Comparison of ENCODE assay signal across 30 cellular contexts in the genomic region with DNA sequence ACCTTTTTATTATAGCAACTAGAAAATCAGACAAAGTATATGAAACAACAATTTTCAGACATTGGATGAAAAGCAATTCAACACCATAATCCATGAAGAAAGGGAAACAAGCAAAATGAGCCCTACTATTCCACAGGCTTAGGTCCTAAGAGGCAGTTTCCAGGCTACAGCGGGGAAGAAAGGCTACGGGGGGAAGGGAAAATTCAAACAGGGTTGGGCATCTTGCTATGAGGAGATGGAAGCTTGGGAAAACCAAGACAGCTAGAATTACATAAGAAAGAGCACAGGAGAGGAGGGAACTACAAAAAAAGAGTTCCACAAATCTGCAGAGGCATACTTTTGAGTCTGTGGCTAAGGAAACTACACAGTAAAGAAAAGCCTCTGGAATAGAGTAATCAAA.
"Had no signal": no experiment of that assay in that cellular context is flagged by ENCODE, and none has a peak within 500 bp of the region (broad histone marks: within the 10 kb centered on the region; RNA-seq: fewer than 3 reads in every experiment).

No MANE protein-coding gene starts in this region.

- H3K27ac Mint-ChIP-seq: activated CD4-positive, alpha-beta memory T cell treated with anti-CD3 and anti-CD28 coated beads, Interleukin-2, amount 10 ng/mL, durations not matched to agents 7 days and 5 days; activated CD8-positive, alpha-beta memory T cell treated with anti-CD3 and anti-CD28 coated beads, Interleukin-2, amount 10 ng/mL, durations not matched to agents 7 days and 5 days; activated naive CD4-positive, alpha-beta T cell treated with anti-CD3 and anti-CD28 coated beads, Interleukin-2, amount 10 ng/mL, durations not matched to agents 7 days and 5 days; activated naive CD8-positive, alpha-beta T cell; activated naive CD8-positive, alpha-beta T cell treated with anti-CD3 and anti-CD28 coated beads, Interleukin-2, amount 50 U/mL, for 24 hours; T-cell had no signal

- H3K36me3 Mint-ChIP-seq: activated CD8-positive, alpha-beta memory T cell treated with anti-CD3 and anti-CD28 coated beads, Interleukin-2, amount 10 ng/mL, durations not matched to agents 7 days and 5 days; activated naive CD4-positive, alpha-beta T cell treated with anti-CD3 and anti-CD28 coated beads, Interleukin-2, amount 10 ng/mL, durations not matched to agents 7 days and 5 days; activated naive CD8-positive, alpha-beta T cell; T-cell had no signal

- H3K36me3 ChIP-seq: brain microvascular endothelial cell, Peyer's patch had no signal

- H3K27ac ChIP-seq: brain microvascular endothelial cell, Peyer's patch, VCaP had no signal

- ATAC-seq: activated CD8-positive, alpha-beta memory T cell treated with anti-CD3 and anti-CD28 coated beads, Interleukin-2, amount 10 ng/mL, durations not matched to agents 7 days and 5 days; activated naive CD8-positive, alpha-beta T cell treated with anti-CD3 and anti-CD28 coated beads, Interleukin-2, amount 50 U/mL, for 24 hours; PC-3; SK-N-SH treated with all-trans-retinoic acid at 6 μM for 48 hours; T-cell had no signal

- H3K9me3 Mint-ChIP-seq: activated CD4-positive, alpha-beta memory T cell treated with anti-CD3 and anti-CD28 coated beads, Interleukin-2, amount 10 ng/mL, durations not matched to agents 7 days and 5 days; activated naive CD4-positive, alpha-beta T cell treated with anti-CD3 and anti-CD28 coated beads, Interleukin-2, amount 10 ng/mL, durations not matched to agents 7 days and 5 days had no signal

- H3K4me3 Mint-ChIP-seq: activated CD4-positive, alpha-beta memory T cell treated with anti-CD3 and anti-CD28 coated beads, Interleukin-2, amount 10 ng/mL, durations not matched to agents 7 days and 5 days; activated CD8-positive, alpha-beta memory T cell treated with anti-CD3 and anti-CD28 coated beads, Interleukin-2, amount 10 ng/mL, durations not matched to agents 7 days and 5 days; activated naive CD4-positive, alpha-beta T cell treated with anti-CD3 and anti-CD28 coated beads, Interleukin-2, amount 10 ng/mL, durations not matched to agents 7 days and 5 days; activated naive CD8-positive, alpha-beta T cell; activated naive CD8-positive, alpha-beta T cell treated with anti-CD3 and anti-CD28 coated beads, Interleukin-2, amount 50 U/mL, for 24 hours; T-cell had no signal

- H3K27me3 Mint-ChIP-seq: activated CD4-positive, alpha-beta memory T cell treated with anti-CD3 and anti-CD28 coated beads, Interleukin-2, amount 10 ng/mL, durations not matched to agents 7 days and 5 days; activated CD8-positive, alpha-beta memory T cell treated with anti-CD3 and anti-CD28 coated beads, Interleukin-2, amount 10 ng/mL, durations not matched to agents 7 days and 5 days; activated naive CD4-positive, alpha-beta T cell treated with anti-CD3 and anti-CD28 coated beads, Interleukin-2, amount 10 ng/mL, durations not matched to agents 7 days and 5 days; activated naive CD8-positive, alpha-beta T cell; activated naive CD8-positive, alpha-beta T cell treated with anti-CD3 and anti-CD28 coated beads, Interleukin-2, amount 50 U/mL, for 24 hours; T-cell had no signal

- H3K4me3 ChIP-seq: Peyer's patch had no signal

- H3K4me1 Mint-ChIP-seq: activated CD4-positive, alpha-beta memory T cell treated with anti-CD3 and anti-CD28 coated beads, Interleukin-2, amount 10 ng/mL, durations not matched to agents 7 days and 5 days; activated CD8-positive, alpha-beta memory T cell treated with anti-CD3 and anti-CD28 coated beads, Interleukin-2, amount 10 ng/mL, durations not matched to agents 7 days and 5 days; activated naive CD4-positive, alpha-beta T cell treated with anti-CD3 and anti-CD28 coated beads, Interleukin-2, amount 10 ng/mL, durations not matched to agents 7 days and 5 days; activated naive CD8-positive, alpha-beta T cell treated with anti-CD3 and anti-CD28 coated beads, Interleukin-2, amount 50 U/mL, for 24 hours; T-cell had no signal

- H3K4me1 ChIP-seq: Peyer's patch had no signal

- H3K27me3 ChIP-seq: brain microvascular endothelial cell, Peyer's patch had no signal

- DNase-seq: activated CD4-positive, alpha-beta memory T cell treated with anti-CD3 and anti-CD28 coated beads, Interleukin-2, amount 10 ng/mL, durations not matched to agents 7 days and 5 days; activated CD4-positive, alpha-beta T cell treated with anti-CD3 and anti-CD28 coated beads for 1 hour; activated CD4-positive, alpha-beta T cell treated with anti-CD3 and anti-CD28 coated beads for 48 hours; activated CD4-positive, CD25-positive, alpha-beta regulatory T cell; activated CD8-positive, alpha-beta memory T cell treated with anti-CD3 and anti-CD28 coated beads for 24 hours; activated CD8-positive, alpha-beta memory T cell treated with anti-CD3 and anti-CD28 coated beads, Interleukin-2, amount 10 ng/mL, durations not matched to agents 7 days and 5 days; activated CD8-positive, alpha-beta memory T cell treated with anti-CD3 and anti-CD28 coated beads, Interleukin-2, amount 50 U/mL, for 48 hours; activated effector memory CD4-positive, alpha-beta T cell treated with Interleukin-2 at 50 U/mL for 16 hours; activated naive CD4-positive, alpha-beta T cell treated with anti-CD3 and anti-CD28 coated beads, Interleukin-2, amount 10 ng/mL, durations not matched to agents 7 days and 5 days; activated naive CD8-positive, alpha-beta T cell treated with anti-CD3 and anti-CD28 coated beads, Interleukin-2, amount 50 U/mL, for 24 hours; activated T-cell treated with anti-CD3 and anti-CD28 coated beads, Interleukin-2, amount 50 U/mL, for 48 hours; aorta; brain microvascular endothelial cell; central memory CD4-positive, alpha-beta T cell; NCI-H1092 treated with DMSO at 0.1 percent for 48 hours; NCI-H146; NCI-H187; NCI-H2081; NCI-H345; NCI-H524 treated with DMSO at 0.1 percent for 48 hours; PC-3; Peyer's patch; RPMI8226; SHP77 treated with DMSO at 0.1 percent for 48 hours; T-cell; T-helper 2 cell; T-helper 9 cell had no signal
